11 cellular contexts compared by ENCODE assay signal in genomic region chr6:126919947-126920346, GRCh38.
A peak's percentile ranks its signal among the peaks of the same experiment; 100 is the strongest.
DNase-seq lines count a peak whose midpoint lies in the region; ATAC-seq and TF ChIP-seq lines count a peak whose summit lies in the region.
"Had no signal": no experiment of that assay in that cellular context is flagged by ENCODE, and none has a peak within 500 bp of the region (broad histone marks: within the 10 kb centered on the region; RNA-seq: fewer than 3 reads in every experiment).

No MANE protein-coding gene starts in this region.

- TF ChIP-seq CTCF in HFF-Myc (IDR thresholded peaks at IDR 0.05; ENCODE audit: low read depth, low read length, missing control alignments) (no peak), fibroblast of villous mesenchyme (IDR thresholded peaks at IDR 0.05; ENCODE audit: insufficient read depth, low read depth, low read length) (no peak)

- ATAC-seq in HG03460 (IDR thresholded peaks at IDR 0.05; ENCODE audit: unreplicated experiment) (no peak), HG03095 (IDR thresholded peaks at IDR 0.05; ENCODE audit: unreplicated experiment) (no peak)

- DNase-seq in HFF-Myc (ENCODE audit: extremely low read depth, low read depth): peak; percentile 58
- DNase-seq in amniotic epithelial cell (ENCODE audit: low read depth): peak; percentile 100
- peak; percentile 94 for DNase-seq in fibroblast of villous mesenchyme (ENCODE audit: low read depth)
- DNase-seq in smooth muscle cell of the brain vasculature (ENCODE audit: low read depth, low spot score): peak; percentile 13
- no peak for DNase-seq in activated effector memory CD4-positive, alpha-beta T cell treated with Interleukin-2 at 50 U/mL for 16 hours
- DNase-seq: activated CD4-positive, alpha-beta T cell treated with anti-CD3 and anti-CD28 coated beads, Interleukin-2, amount 50 U/mL, for 1 hour; DND-41; hippocampal formation; NCI-H1417 treated with DMSO at 0.1 percent for 48 hours had no signal

- no peak overlapping the region for H3K4me3 ChIP-seq in HFF-Myc (replicated peaks; ENCODE audit: low read depth, low read length)
- no peak overlapping the region for H3K4me3 ChIP-seq in fibroblast of villous mesenchyme (ENCODE audit: low read depth, low read length)
